In the genomic region with DNA sequence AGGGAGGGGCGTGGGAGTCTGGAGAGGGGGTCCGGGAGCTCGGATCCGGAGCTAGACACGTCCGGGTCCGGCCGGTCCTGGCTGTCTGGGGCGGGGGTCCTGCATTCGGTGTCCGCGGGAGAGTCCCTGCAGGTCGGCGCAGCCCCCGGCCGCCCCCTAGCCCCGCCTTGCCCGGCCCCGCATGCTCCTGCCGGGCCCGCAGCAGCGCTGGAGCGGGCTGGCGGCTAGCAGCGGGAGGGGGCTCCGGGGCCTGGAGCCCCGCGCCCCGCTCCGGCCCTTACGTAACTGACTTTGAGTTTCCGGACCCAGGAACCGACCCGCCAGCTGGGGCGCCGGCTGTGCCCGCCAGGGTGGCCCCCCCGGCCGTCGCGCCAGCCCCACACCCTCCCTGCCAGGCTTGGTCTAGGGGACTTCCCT, we compare ENCODE assay signal across 8 cellular contexts. TPM values are rescaled to one million over a fixed set of nuclear protein-coding genes. Genes with fewer than 3 reads are reported as not detected.
DNase-seq lines count a peak whose midpoint lies in the region; ATAC-seq and TF ChIP-seq lines count a peak whose summit lies in the region.

No MANE protein-coding gene starts in this region.

- H3K79me1 ChIP-seq in trophoblast cell (ENCODE audit: low read length) = peaks cover 12% of the 10 kb centered on the region

- no peaks in the 10 kb centered on the region for H3K9me3 Mint-ChIP-seq in activated T-helper 2 cell treated with anti-CD3 and anti-CD28 coated beads, Interferon-gamma antibody, Interleukin-2, Interleukin-4, amounts not matched to agents 10 μg/mL and 5 μg/mL and 100 μg/mL, durations not matched to agents 14 hours and 24 hours and 36 hours

- peak overlapping the region; percentile 40 for H2BK120ac ChIP-seq in trophoblast cell (ENCODE audit: insufficient read depth, low read length, poor library complexity)

- H2AFZ ChIP-seq in trophoblast cell (ENCODE audit: insufficient read depth, low read length, poor library complexity) = peak overlapping the region; percentile 95

- no peaks in the 10 kb centered on the region for H3K36me3 ChIP-seq in trophoblast cell (ENCODE audit: control insufficient read depth in 1 of 2, insufficient read depth in 2 of 2, low read length in 2 of 2)

- H3K4me2 ChIP-seq in trophoblast cell (ENCODE audit: low read length) = peak overlapping the region; percentile 89

- H2BK5ac ChIP-seq in trophoblast cell (ENCODE audit: low read depth, low read length, poor library complexity) = peak overlapping the region; percentile 53

- no peaks in the 10 kb centered on the region for H3K79me2 ChIP-seq in trophoblast cell (ENCODE audit: control insufficient read depth, insufficient read depth, low read length, poor library complexity)

- intact Hi-C loops in activated T-helper 2 cell treated with anti-CD3 and anti-CD28 coated beads, Interferon-gamma antibody, Interleukin-2, Interleukin-4, amounts not matched to agents 10 μg/mL and 5 μg/mL and 100 μg/mL, durations not matched to agents 14 hours and 24 hours and 36 hours (cut with micrococcal nuclease) = loop anchor here (1.0 to 5.0 kb wide), 2 partner anchors 27 to 245 kb away; partner anchors contain the start of genes EPB41 and TAF12

- H4K91ac ChIP-seq in trophoblast cell (ENCODE audit: low read depth, low read length) = peak overlapping the region; percentile 84

- H3K4me1 Mint-ChIP-seq in activated T-helper 2 cell treated with anti-CD3 and anti-CD28 coated beads, Interferon-gamma antibody, Interleukin-2, Interleukin-4, amounts not matched to agents 10 μg/mL and 5 μg/mL and 100 μg/mL, durations not matched to agents 14 hours and 24 hours and 36 hours (ENCODE audit: low read depth) = peaks cover 42% of the 10 kb centered on the region

- no CpG with 5 or more reads among the region's 41 CpGs for WGBS in trophoblast cell (ENCODE audit: extremely low coverage, insufficient coverage, insufficient read length)

- H3K36me3 Mint-ChIP-seq in activated T-helper 2 cell treated with anti-CD3 and anti-CD28 coated beads, Interferon-gamma antibody, Interleukin-2, Interleukin-4, amounts not matched to agents 10 μg/mL and 5 μg/mL and 100 μg/mL, durations not matched to agents 14 hours and 24 hours and 36 hours (ENCODE audit: low read depth) = no peaks in the 10 kb centered on the region

- H3K9me3 ChIP-seq in trophoblast cell (ENCODE audit: insufficient read depth, low read depth, low read length) = no peaks in the 10 kb centered on the region

- peak overlapping the region; percentile 21 for H3K27ac ChIP-seq in trophoblast cell (ENCODE audit: low read depth, low read length)

- peak overlapping the region; percentile 56 for H2BK12ac ChIP-seq in trophoblast cell (ENCODE audit: low read length)

- peak overlapping the region; percentile 46 for H3K4ac ChIP-seq in trophoblast cell (ENCODE audit: low read depth, low read length)

- no peak for ATAC-seq in HG03520 (IDR thresholded peaks at IDR 0.05; ENCODE audit: unreplicated experiment)

- H2AK5ac ChIP-seq in trophoblast cell (ENCODE audit: low read length) = peak overlapping the region; percentile 82

- peak overlapping the region; percentile 97 for H3K4me3 ChIP-seq in LNCaP clone FGC (ENCODE audit: low read depth, low read length)
- peak overlapping the region; percentile 74 for H3K4me3 ChIP-seq in trophoblast cell (ENCODE audit: low read depth, low read length)

- no peaks in the 10 kb centered on the region for H3K27me3 ChIP-seq in trophoblast cell (ENCODE audit: insufficient read depth, low read length)

- H3K4me3 Mint-ChIP-seq in activated T-helper 2 cell treated with anti-CD3 and anti-CD28 coated beads, Interferon-gamma antibody, Interleukin-2, Interleukin-4, amounts not matched to agents 10 μg/mL and 5 μg/mL and 100 μg/mL, durations not matched to agents 14 hours and 24 hours and 36 hours (ENCODE audit: low read depth) = peak overlapping the region; percentile 96

- H3K14ac ChIP-seq in trophoblast cell (ENCODE audit: low read length) = peak overlapping the region; percentile 85

- H3K23ac ChIP-seq in trophoblast cell (ENCODE audit: low read length) = no peak overlapping the region

- peaks cover 16 to 29% of the 10 kb centered on the region in 2 experiments for H3K4me1 ChIP-seq in trophoblast cell (ENCODE audit: control insufficient read depth in 1 of 2, insufficient read depth in 2 of 2, low read length in 2 of 2)

- TF ChIP-seq CTCF in LNCaP clone FGC (IDR thresholded peaks at IDR 0.05; ENCODE audit: control insufficient read depth, extremely low read depth, insufficient read depth) = no peak

- H3K27me3 Mint-ChIP-seq in activated T-helper 2 cell treated with anti-CD3 and anti-CD28 coated beads, Interferon-gamma antibody, Interleukin-2, Interleukin-4, amounts not matched to agents 10 μg/mL and 5 μg/mL and 100 μg/mL, durations not matched to agents 14 hours and 24 hours and 36 hours (ENCODE audit: low read depth) = no peaks in the 10 kb centered on the region

- peak overlapping the region; percentile 80 for H4K8ac ChIP-seq in trophoblast cell (ENCODE audit: low read depth, low read length)

- DNase-seq in EH (ENCODE audit: low read depth) (peak; percentile 14), LNCaP clone FGC (ENCODE audit: low read depth) (no peak), germinal center (ENCODE audit: low spot score) (peak; percentile 70), trophoblast cell (peak; percentile 41 to 51), NCI-H446 (lab: John Stamatoyannopoulos, UW) (no peak), NCI-H2081 treated with DMSO at 0.1 percent for 48 hours (lab: John Stamatoyannopoulos, UW) (no peak)
- no peak for DNase-seq in activated T-helper 2 cell treated with anti-CD3 and anti-CD28 coated beads, Interferon-gamma antibody, Interleukin-2, Interleukin-4, amounts not matched to agents 10 μg/mL and 5 μg/mL and 100 μg/mL, durations not matched to agents 14 hours and 24 hours and 36 hours (ENCODE audit: low spot score)

- H3K9ac ChIP-seq in trophoblast cell (ENCODE audit: low read length) = peak overlapping the region; percentile 63

- no peak overlapping the region for H4K12ac ChIP-seq in trophoblast cell (ENCODE audit: low read depth, low read length)

- H3K27ac Mint-ChIP-seq in activated T-helper 2 cell treated with anti-CD3 and anti-CD28 coated beads, Interferon-gamma antibody, Interleukin-2, Interleukin-4, amounts not matched to agents 10 μg/mL and 5 μg/mL and 100 μg/mL, durations not matched to agents 14 hours and 24 hours and 36 hours = peak overlapping the region; percentile 92

- peak overlapping the region; percentile 87 for H3K18ac ChIP-seq in trophoblast cell (ENCODE audit: low read length)

RNA-seq across cellular contexts. Expression of gene EPB41, which starts 26.9 kb away (rescaled TPM):
- 62.6 and 68.0 TPM in 2 replicates for total RNA-seq in activated T-helper 2 cell treated with anti-CD3 and anti-CD28 coated beads, Interferon-gamma antibody, Interleukin-2, Interleukin-4, amounts not matched to agents 10 μg/mL and 5 μg/mL and 100 μg/mL, durations not matched to agents 14 hours and 24 hours and 36 hours
- 28.3 and 29.8 TPM in 2 replicates for polyA plus RNA-seq in trophoblast cell (2013)

Comparison
In these comparisons a context has a peak if more than half of its experiments do, and no peak if none do; other contexts are left out.
1. DNase-seq: peak in EH (single experiment), germinal center (single experiment) and trophoblast cell (2 of 2); none in LNCaP clone FGC (single experiment), activated T-helper 2 cell treated with anti-CD3 and anti-CD28 coated beads, Interferon-gamma antibody, Interleukin-2, Interleukin-4, amounts not matched to agents 10 μg/mL and 5 μg/mL and 100 μg/mL, durations not matched to agents 14 hours and 24 hours and 36 hours (single experiment), NCI-H446 (0 of 2) and NCI-H2081 treated with DMSO at 0.1 percent for 48 hours (single experiment).